In genomic region chr3:57228734-57229505, GRCh38 we compare ENCODE assay signal across 8 cellular contexts. TPM values are rescaled to one million over a fixed set of nuclear protein-coding genes. Genes with fewer than 3 reads are reported as not detected.
DNase-seq lines count a peak whose midpoint lies in the region; ATAC-seq and TF ChIP-seq lines count a peak whose summit lies in the region.

No MANE protein-coding gene starts in this region.

- H3K4me1 ChIP-seq in heart right ventricle (peaks cover 0 to 50% (median 37%) of the 10 kb centered on the region in 9 donors), PC-3 (ENCODE audit: insufficient read depth, low read length) (peaks cover 30% of the 10 kb centered on the region), colonic mucosa (no peaks in the 10 kb centered on the region), mucosa of descending colon (ENCODE audit: low read depth) (peaks cover 14% of the 10 kb centered on the region)

- peak overlapping the region; percentile 78 for H3K9ac ChIP-seq in PC-3 (ENCODE audit: low read length)
- H3K9ac ChIP-seq in colonic mucosa (ENCODE audit: low read depth in 2 of 2, low read length in 2 of 2) = peak overlapping the region; percentile 36 to 37

- H3K9me3 ChIP-seq in heart right ventricle (no peaks in the 10 kb centered on the region), PC-3 (ENCODE audit: low read length) (no peaks in the 10 kb centered on the region), colonic mucosa (no peaks in the 10 kb centered on the region), mucosa of descending colon (no peaks in the 10 kb centered on the region)

- CTCF ChIA-PET in PC-3 (lab: Charles Lee) = interaction anchor here (0.9 kb wide), 1 partner anchor 169 kb away, joined by 3 read pairs; no protein-coding TSS in a partner anchor

- peaks cover 56% of the 10 kb centered on the region for H3K79me2 ChIP-seq in PC-3 (ENCODE audit: low read length)

- H3K4me2 ChIP-seq in PC-3 (ENCODE audit: low read length) = peak overlapping the region; percentile 89

- TF ChIP-seq CTCF in heart right ventricle (IDR thresholded peaks at IDR 0.05) (no peak), PC-3 (conservative IDR thresholded peaks at IDR 0.05; ENCODE audit: low read depth, low read length) (no peak), colonic mucosa (IDR thresholded peaks at IDR 0.05) (no peak), mucosa of descending colon (IDR thresholded peaks at IDR 0.05) (no peak)

- ATAC-seq in heart right ventricle (no peak), PC-3 (peak; percentile 14; the same call in 1 of the 2 replicates), mucosa of descending colon (peak; percentile 64), HG03139 (IDR thresholded peaks at IDR 0.05; ENCODE audit: unreplicated experiment) (no peak)

- DNase-seq in heart right ventricle = no peak
- DNase-seq in cardiac septum (ENCODE audit: low spot score) = no peak
- peak; percentile 95 for DNase-seq in PC-3
- peak; percentile 28 for DNase-seq in colonic mucosa
- peak in 1 of 3 donors; percentile 31 for DNase-seq in mucosa of descending colon
- DNase-seq in stimulated activated CD4-positive, alpha-beta T cell treated with anti-CD3 and anti-CD28 coated beads, Interleukin-1b, Interleukin-23, amount 100 ng/mL, for 48 hours = no peak
- DNase-seq in NCI-H2107 treated with DMSO at 0.1 percent for 48 hours (lab: John Stamatoyannopoulos, UW; ENCODE audit: unreplicated experiment) = no peak

- H4K20me1 ChIP-seq in PC-3 (ENCODE audit: low read length) = peaks cover 23% of the 10 kb centered on the region

- no peaks in the 10 kb centered on the region for H3F3A ChIP-seq in PC-3 (ENCODE audit: low read length, unreplicated experiment)

- H2AFZ ChIP-seq in PC-3 (ENCODE audit: low read length) = no peak overlapping the region

- intact Hi-C loops in heart right ventricle (cut with DNase I) (loop anchor here (5.0 to 10.0 kb wide), 9 partner anchors 54 to 234 kb away; partner anchors contain the start of gene IL17RD (in 5 of the 10)), cardiac septum (cut with DNase I) (loop anchor here (5.0 to 10.0 kb wide), 4 partner anchors 62 to 368 kb away; partner anchors contain the start of genes ARF4 and IL17RD), PC-3 (cut with micrococcal nuclease) (loop anchor here (5.0 kb wide), 2 partner anchors 203 to 353 kb away; no protein-coding TSS in a partner anchor), colonic mucosa (cut with DNase I) (loop anchor here (5.0 kb wide), 1 partner anchor 62 kb away; the partner anchor contains the start of gene IL17RD), mucosa of descending colon (cut with DNase I, micrococcal nuclease) (no loop called here)

- BruUV-seq in PC-3 (replicated peaks; lab: Mats Ljungman, UMichigan) = TSS peak; percentile 55

- H3K4me3 ChIP-seq in heart right ventricle (peak overlapping the region; percentile 65 to 97 (median 82)), PC-3 (ENCODE audit: low read length) (peak overlapping the region; percentile 89), colonic mucosa (peak overlapping the region; percentile 70), mucosa of descending colon (peak overlapping the region; percentile 12)

- WGBS in heart right ventricle, 2 donors = 1 to 4% methylated on average over 7 of the region's 7 CpGs

- H3K27ac ChIP-seq in heart right ventricle (peak overlapping the region in 9 of 10 donors; percentile 90 to 97 (median 95)), PC-3 (ENCODE audit: low read length) (peak overlapping the region; percentile 65), colonic mucosa (peak overlapping the region; percentile 91)

- no peaks in the 10 kb centered on the region for H3K36me3 ChIP-seq in heart right ventricle
- no peaks in the 10 kb centered on the region for H3K36me3 ChIP-seq in PC-3 (ENCODE audit: low read depth, low read length)
- no peaks in the 10 kb centered on the region for H3K36me3 ChIP-seq in colonic mucosa
- H3K36me3 ChIP-seq in mucosa of descending colon (ENCODE audit: low read depth) = no peaks in the 10 kb centered on the region

- H3K9me2 ChIP-seq in PC-3 (replicated peaks; ENCODE audit: low read length) = no peaks in the 10 kb centered on the region

- no peaks in the 10 kb centered on the region for H3K27me3 ChIP-seq in heart right ventricle
- no peaks in the 10 kb centered on the region for H3K27me3 ChIP-seq in PC-3 (ENCODE audit: low read length)
- no peaks in the 10 kb centered on the region for H3K27me3 ChIP-seq in colonic mucosa

- POLR2A ChIA-PET in PC-3 (lab: Charles Lee; ENCODE audit: unreplicated experiment) = interaction anchor here (0.5 to 1.1 kb wide), 2 partner anchors 8 to 23 kb away, joined by 3 read pairs; no protein-coding TSS in a partner anchor

RNA-seq across cellular contexts. Expression of gene APPL1, which starts 1.4 kb away (rescaled TPM):
- total RNA-seq in heart right ventricle (10 to 100 TPM; 44.7 to 58.7 (median 51.0) TPM), cardiac septum (48.6 TPM), PC-3 (2014; rRNA removed) (32.5 and 34.6 TPM in 2 replicates), colonic mucosa (10 to 100 TPM; 25.8 to 34.9 TPM), mucosa of descending colon (10 to 100 TPM; 26.3 to 47.0 (median 33.9) TPM)
- polyA plus RNA-seq in heart right ventricle = 10 to 100 TPM; 10.7 to 14.3 TPM

RNA-seq across cellular contexts. Expression of gene HESX1, which starts 29.1 kb away (rescaled TPM):
- total RNA-seq in heart right ventricle (1 to 10 TPM in 1 of 10 donors, under 1 TPM in 5, not detected in 4; 0.22 to 1.2 (median 0.54) TPM), cardiac septum (0.57 TPM), PC-3 (2014; rRNA removed) (3.9 TPM in 1 of 2 replicates, not detected in the other), colonic mucosa (under 1 TPM; 0.42 to 0.48 TPM), mucosa of descending colon (under 1 TPM in 1 of 3 donors, not detected in 2; 0.58 TPM)
- 1 to 10 TPM in 1 of 2 donors, under 1 TPM in 1; 0.28 to 1.5 TPM for polyA plus RNA-seq in heart right ventricle

Comparison
In these comparisons a context has a peak if more than half of its experiments do, and no peak if none do; other contexts are left out.
1. ATAC-seq: peak in PC-3 (single experiment) and mucosa of descending colon (single experiment); none in heart right ventricle (0 of 8) and HG03139 (single experiment).
2. DNase-seq: peak in PC-3 (single experiment) and colonic mucosa (single experiment); none in heart right ventricle (0 of 2), cardiac septum (single experiment), stimulated activated CD4-positive, alpha-beta T cell treated with anti-CD3 and anti-CD28 coated beads, Interleukin-1b, Interleukin-23, amount 100 ng/mL, for 48 hours (single experiment) and NCI-H2107 treated with DMSO at 0.1 percent for 48 hours (single experiment).
3. H3K4me3 ChIP-seq: peak in every context shown above with its lines; median percentile 89 in PC-3; 82 in heart right ventricle; 70 in colonic mucosa; 12 in mucosa of descending colon.
4. intact Hi-C loops: an anchor here in heart right ventricle (5.0 to 10.0 kb wide), cardiac septum (5.0 to 10.0 kb wide), PC-3 (5.0 kb wide) and colonic mucosa (5.0 kb wide); none called in mucosa of descending colon.
5. Peak in every context shown above with its lines, with median percentiles within 50 percentile points of each other: H3K27ac ChIP-seq.